Comparison of ENCODE assay signal across 16 cellular contexts in genomic region chr9:29322240-29322639, GRCh38.
DNase-seq lines count a peak whose midpoint lies in the region; ATAC-seq lines count a peak whose summit lies in the region.
"Had no signal": no experiment of that assay in that cellular context is flagged by ENCODE, and none has a peak within 500 bp of the region (broad histone marks: within the 10 kb centered on the region; RNA-seq: fewer than 3 reads in every experiment).

No MANE protein-coding gene starts in this region.

- no peak overlapping the region for H2BK15ac ChIP-seq in mesenchymal stem cell (ENCODE audit: low read depth, poor library complexity, severe bottlenecking)

- H2BK5ac ChIP-seq in mesenchymal stem cell (ENCODE audit: low read depth, low read length, poor library complexity, severe bottlenecking): no peak overlapping the region

- no peaks in the 10 kb centered on the region for H3K36me3 Mint-ChIP-seq in activated T-cell treated with anti-CD3 and anti-CD28 coated beads, Interleukin-2, amount 50 U/mL, for 24 hours (ENCODE audit: low read depth)
- H3K36me3 Mint-ChIP-seq: activated CD8-positive, alpha-beta memory T cell treated with anti-CD3 and anti-CD28 coated beads, Interleukin-2, amount 10 ng/mL, durations not matched to agents 7 days and 5 days; naive thymus-derived CD4-positive, alpha-beta T cell had no signal

- H3K14ac ChIP-seq in mesenchymal stem cell (ENCODE audit: low read length in 2 of 2): no peak overlapping the region

- no peaks in the 10 kb centered on the region for H3K27me3 ChIP-seq in mesenchymal stem cell (ENCODE audit: control insufficient read depth in 1 of 2, insufficient read depth in 1 of 2, low read length in 2 of 2)
- H3K27me3 ChIP-seq: BLaER1 treated with 17β-estradiol and CSF1 and Interleukin-3, amounts not matched to agents 10 nM and 100 nM; right atrium auricular region had no signal

- ATAC-seq in GM18909 (IDR thresholded peaks at IDR 0.05; ENCODE audit: poor library complexity, unreplicated experiment) (peak; percentile 72), HG02642 (IDR thresholded peaks at IDR 0.05; ENCODE audit: poor library complexity, unreplicated experiment) (peak; percentile 52), HG03521 (IDR thresholded peaks at IDR 0.05; ENCODE audit: unreplicated experiment) (peak; percentile 78), HG03469 (IDR thresholded peaks at IDR 0.05; ENCODE audit: unreplicated experiment) (no peak)
- ATAC-seq: activated CD8-positive, alpha-beta memory T cell treated with anti-CD3 and anti-CD28 coated beads, Interleukin-2, amount 10 ng/mL, durations not matched to agents 7 days and 5 days; naive thymus-derived CD4-positive, alpha-beta T cell had no signal

- H3K4ac ChIP-seq in mesenchymal stem cell (ENCODE audit: low read depth in 1 of 2, low read length in 2 of 2): no peak overlapping the region

- H3K27ac ChIP-seq in mesenchymal stem cell (ENCODE audit: low read length, poor library complexity, severe bottlenecking): no peak overlapping the region
- H3K27ac ChIP-seq: BLaER1 treated with 17β-estradiol and CSF1 and Interleukin-3, amounts not matched to agents 10 nM and 100 nM; epithelial cell of prostate; left ventricle myocardium inferior; right atrium auricular region had no signal

- H3K79me1 ChIP-seq in mesenchymal stem cell (replicated peaks; ENCODE audit: low read length, poor library complexity, severe bottlenecking): no peaks in the 10 kb centered on the region

- H3K4me3 Mint-ChIP-seq in activated T-cell treated with anti-CD3 and anti-CD28 coated beads, Interleukin-2, amount 50 U/mL, for 24 hours: no peak overlapping the region
- H3K4me3 Mint-ChIP-seq: activated CD8-positive, alpha-beta memory T cell treated with anti-CD3 and anti-CD28 coated beads, Interleukin-2, amount 10 ng/mL, durations not matched to agents 7 days and 5 days; naive thymus-derived CD4-positive, alpha-beta T cell had no signal

- no peak overlapping the region for H2AFZ ChIP-seq in mesenchymal stem cell (ENCODE audit: low read depth, low read length)

- no peak overlapping the region for H2BK120ac ChIP-seq in mesenchymal stem cell (ENCODE audit: low read depth, low read length)

- peak; percentile 37 for DNase-seq in mesenchymal stem cell
- no peak for DNase-seq in activated CD4-positive, alpha-beta T cell treated with anti-CD3 and anti-CD28 coated beads, Interleukin-2, amount 50 U/mL, for 48 hours
- no peak for DNase-seq in EL
- no peak for DNase-seq in activated T-cell treated with anti-CD3 and anti-CD28 coated beads, Interleukin-2, amount 50 U/mL, for 24 hours
- DNase-seq: activated CD8-positive, alpha-beta memory T cell treated with anti-CD3 and anti-CD28 coated beads, Interleukin-2, amount 10 ng/mL, durations not matched to agents 7 days and 5 days; cerebellar nuclear complex; left ventricle myocardium inferior; naive thymus-derived CD4-positive, alpha-beta T cell; NCI-H1417 treated with DMSO at 0.1 percent for 48 hours had no signal

- no peak overlapping the region for H4K8ac ChIP-seq in mesenchymal stem cell (ENCODE audit: low read length)

- H2AK5ac ChIP-seq in mesenchymal stem cell (ENCODE audit: low read length, severe bottlenecking): no peak overlapping the region

- no peak overlapping the region for H3K23ac ChIP-seq in mesenchymal stem cell (ENCODE audit: low read length in 2 of 2)

- no peak overlapping the region for H3K4me2 ChIP-seq in mesenchymal stem cell (ENCODE audit: low read length, poor library complexity, severe bottlenecking)

- 79% methylated on average over 1 of the region's 2 CpGs for WGBS in mesenchymal stem cell

- H3K27me3 Mint-ChIP-seq in activated T-cell treated with anti-CD3 and anti-CD28 coated beads, Interleukin-2, amount 50 U/mL, for 24 hours: no peaks in the 10 kb centered on the region
- H3K27me3 Mint-ChIP-seq: activated CD8-positive, alpha-beta memory T cell treated with anti-CD3 and anti-CD28 coated beads, Interleukin-2, amount 10 ng/mL, durations not matched to agents 7 days and 5 days; naive thymus-derived CD4-positive, alpha-beta T cell had no signal

- no peak overlapping the region for H3K18ac ChIP-seq in mesenchymal stem cell (ENCODE audit: low read depth in 1 of 2, low read length in 2 of 2)

- H3K9me3 ChIP-seq in mesenchymal stem cell (ENCODE audit: control insufficient read depth, low read length): no peaks in the 10 kb centered on the region
- H3K9me3 ChIP-seq: BLaER1 treated with 17β-estradiol and CSF1 and Interleukin-3, amounts not matched to agents 10 nM and 100 nM; right atrium auricular region had no signal

- H3K4me3 ChIP-seq in mesenchymal stem cell (ENCODE audit: insufficient read depth in 1 of 2, low read depth in 1 of 2, low read length in 2 of 2): no peak overlapping the region
- H3K4me3 ChIP-seq: BLaER1 treated with 17β-estradiol and CSF1 and Interleukin-3, amounts not matched to agents 10 nM and 100 nM; left ventricle myocardium inferior; right atrium auricular region had no signal

- H3K4me1 Mint-ChIP-seq in activated T-cell treated with anti-CD3 and anti-CD28 coated beads, Interleukin-2, amount 50 U/mL, for 24 hours (ENCODE audit: low read depth): peaks cover 1% of the 10 kb centered on the region
- H3K4me1 Mint-ChIP-seq: activated CD8-positive, alpha-beta memory T cell treated with anti-CD3 and anti-CD28 coated beads, Interleukin-2, amount 10 ng/mL, durations not matched to agents 7 days and 5 days; naive thymus-derived CD4-positive, alpha-beta T cell had no signal

- no peak overlapping the region for H3K27ac Mint-ChIP-seq in activated T-cell treated with anti-CD3 and anti-CD28 coated beads, Interleukin-2, amount 50 U/mL, for 24 hours
- H3K27ac Mint-ChIP-seq: activated CD8-positive, alpha-beta memory T cell treated with anti-CD3 and anti-CD28 coated beads, Interleukin-2, amount 10 ng/mL, durations not matched to agents 7 days and 5 days had no signal

- no peaks in the 10 kb centered on the region for H3K36me3 ChIP-seq in mesenchymal stem cell (ENCODE audit: control insufficient read depth in 1 of 2, insufficient read depth in 2 of 2, low read depth in 1 of 2, low read length in 2 of 2)
- H3K36me3 ChIP-seq: BLaER1 treated with 17β-estradiol and CSF1 and Interleukin-3, amounts not matched to agents 10 nM and 100 nM; left ventricle myocardium inferior; right atrium auricular region had no signal

- no peak overlapping the region for H2BK12ac ChIP-seq in mesenchymal stem cell (ENCODE audit: low read length in 2 of 2)

- no peak overlapping the region for H3K9ac ChIP-seq in mesenchymal stem cell (ENCODE audit: low read length)
- H3K9ac ChIP-seq: BLaER1 treated with 17β-estradiol and CSF1 and Interleukin-3, amounts not matched to agents 10 nM and 100 nM had no signal

- H3K9me3 Mint-ChIP-seq in activated T-cell treated with anti-CD3 and anti-CD28 coated beads, Interleukin-2, amount 50 U/mL, for 24 hours: peaks cover 9% of the 10 kb centered on the region

- no peak overlapping the region for H4K91ac ChIP-seq in mesenchymal stem cell (ENCODE audit: low read length)

- no peaks in the 10 kb centered on the region for H3K4me1 ChIP-seq in mesenchymal stem cell (ENCODE audit: control insufficient read depth, insufficient read depth, low read depth, low read length)
- H3K4me1 ChIP-seq: left ventricle myocardium inferior, right atrium auricular region had no signal
